In the genomic region with DNA sequence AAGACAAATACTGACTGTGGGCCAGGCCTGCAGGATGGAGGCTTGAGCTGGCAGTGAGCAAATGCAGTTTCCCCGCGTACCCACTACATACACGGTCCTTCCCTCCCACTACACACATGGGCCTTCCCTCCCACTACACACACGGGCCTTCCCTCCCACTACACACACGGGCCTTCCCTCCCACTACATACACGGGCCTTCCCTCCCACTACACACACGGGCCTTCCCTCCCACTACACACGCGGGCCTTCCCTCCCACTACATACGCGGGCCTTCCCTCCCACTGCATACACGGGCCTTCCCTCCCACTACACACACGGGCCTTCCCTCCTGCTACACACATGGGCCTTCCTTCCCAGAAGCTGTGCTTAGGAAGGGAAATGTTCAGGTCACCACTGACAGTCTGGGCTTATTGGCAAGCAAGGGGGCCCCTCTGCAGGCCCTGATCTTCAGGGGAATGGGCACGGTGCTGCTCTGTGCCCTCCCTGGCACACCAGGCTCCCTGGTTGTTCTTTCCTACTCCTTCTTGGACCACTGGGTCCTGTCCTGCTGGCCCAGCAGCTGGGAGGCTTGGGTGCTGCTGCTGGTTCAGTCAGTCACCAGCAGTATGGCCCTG, we compare ENCODE assay signal across 17 cellular contexts. TPM values are rescaled to one million over a fixed set of nuclear protein-coding genes. Genes with fewer than 3 reads are reported as not detected.
A peak's percentile ranks its signal among the peaks of the same experiment; 100 is the strongest.
DNase-seq lines count a peak whose midpoint lies in the region; ATAC-seq and TF ChIP-seq lines count a peak whose summit lies in the region.
"Had no signal": no experiment of that assay in that cellular context is flagged by ENCODE, and none has a peak within 500 bp of the region (broad histone marks: within the 10 kb centered on the region; RNA-seq: fewer than 3 reads in every experiment).

No MANE protein-coding gene starts in this region.

- no TSS peak for BruUV-seq in A673 (replicated peaks; lab: Mats Ljungman, UMichigan)

- H3K36me3 ChIP-seq in A673 (ENCODE audit: insufficient read depth, low read length, poor library complexity, severe bottlenecking) (peaks cover 30% of the 10 kb centered on the region), GM23248 (ENCODE audit: low read depth) (no peaks in the 10 kb centered on the region)

- peaks cover 7% of the 10 kb centered on the region; the same call in 1 of the 2 replicates for H3F3A ChIP-seq in GM23248 (ENCODE audit: insufficient read depth)

- H3K27ac Mint-ChIP-seq in chondrocyte (ENCODE audit: unreplicated experiment) (peak overlapping the region; percentile 72), nephron (peak overlapping the region; percentile 85 to 91 (median 89))

- H3K4me1 Mint-ChIP-seq in chondrocyte (ENCODE audit: low read depth) (peaks cover 39% of the 10 kb centered on the region), nephron (peaks cover 48% of the 10 kb centered on the region)

- no peaks in the 10 kb centered on the region for H3K79me2 ChIP-seq in GM23248 (ENCODE audit: insufficient read depth)
- H3K79me2 ChIP-seq: hepatocyte had no signal

- H3K4me1 ChIP-seq in A673 (ENCODE audit: insufficient read depth, low read length, poor library complexity, severe bottlenecking) (peaks cover 51% of the 10 kb centered on the region), GM23248 (ENCODE audit: insufficient read depth) (peaks cover 9% of the 10 kb centered on the region)

- H3K27ac ChIP-seq in A673 (ENCODE audit: low read depth, low read length, poor library complexity, severe bottlenecking): peak overlapping the region; percentile 92
- 0 out of 2 replicates have a peak overlapping the region, but pooled peaks have one; percentile 48 for H3K27ac ChIP-seq in GM23248
- H3K27ac ChIP-seq: hepatocyte had no signal

- H2AFZ ChIP-seq in GM23248: peak overlapping the region; percentile 73; the same call in 1 of the 2 replicates
- H2AFZ ChIP-seq: hepatocyte had no signal

- H3K27me3 Mint-ChIP-seq in chondrocyte (ENCODE audit: low read depth) (no peaks in the 10 kb centered on the region), nephron (ENCODE audit: low read depth) (no peaks in the 10 kb centered on the region)

- H3K9me3 ChIP-seq in A673 (ENCODE audit: low read depth, low read length, poor library complexity, severe bottlenecking) (no peaks in the 10 kb centered on the region), GM23248 (ENCODE audit: low read depth) (no peaks in the 10 kb centered on the region)
- H3K9me3 ChIP-seq: mucosa of descending colon, tibial artery had no signal

- POLR2A ChIA-PET in A673 (lab: Charles Lee; ENCODE audit: low non-redundant PET) (interaction anchor here (0.7 to 0.8 kb wide), 2 partner anchors 12 to 19 kb away, joined by 4 to 12 read pairs; no protein-coding TSS in a partner anchor), HEK293T (lab: Yijun Ruan, JAX) (no interaction called here)

- intact Hi-C loops in A673 (cut with micrococcal nuclease; ENCODE audit: unreplicated experiment): no loop called here

- CTCF ChIA-PET in A673 (lab: Charles Lee) (interaction anchor here (2.4 kb wide), 1 partner anchor 14 kb away, joined by 22 read pairs; no protein-coding TSS in a partner anchor), HEK293T (lab: Yijun Ruan, JAX) (no interaction called here)

- TF ChIP-seq CTCF in A673 (conservative IDR thresholded peaks at IDR 0.05; ENCODE audit: low read depth, low read length) (no peak), chondrocyte (IDR thresholded peaks at IDR 0.05) (no peak), nephron (IDR thresholded peaks at IDR 0.05; ENCODE audit: unreplicated experiment in 3 of 3) (no peak)

- H4K20me1 ChIP-seq in GM23248 (ENCODE audit: insufficient read depth): no peaks in the 10 kb centered on the region

- WGBS in GM23248 (ENCODE audit: low coverage in 1 of 2, low lambda C conversion rate in 2 of 2, missing lambda C conversion rate in 2 of 2), 2 experiments: 42 to 45% methylated on average over 7 to 14 of the region's 14 CpGs

- DNase-seq in A673 (ENCODE audit: low spot score): peak; percentile 62
- no peak for DNase-seq in GM23248
- DNase-seq in chondrocyte (ENCODE audit: low spot score): no peak
- DNase-seq in HEK293T (ENCODE audit: extremely low spot score): no peak
- no peak for DNase-seq in EL
- DNase-seq: activated CD4-positive, alpha-beta T cell treated with anti-CD3 and anti-CD28 coated beads, Interleukin-2, amount 50 U/mL, for 1 hour; activated CD8-positive, alpha-beta memory T cell treated with anti-CD3 and anti-CD28 coated beads, Interleukin-2, amount 50 U/mL, for 48 hours; COR-L47; mucosa of descending colon; NCI-H1694; NK-92 treated with Interleukin-12 subunit alpha and Interleukin-12 subunit beta, amount 100 ng/mL, for 24 hours; stimulated activated CD4-positive, alpha-beta T cell treated with anti-CD3 and anti-CD28 coated beads, Interleukin-15, amount 100 ng/mL, for 24 hours; tibial artery had no signal

- H3K36me3 Mint-ChIP-seq in chondrocyte (ENCODE audit: low read depth) (peaks cover 6% of the 10 kb centered on the region), nephron (ENCODE audit: low read depth) (peaks cover 29% of the 10 kb centered on the region)

- H3K4me3 Mint-ChIP-seq in chondrocyte (ENCODE audit: unreplicated experiment) (no peak overlapping the region), nephron (no peak overlapping the region)

- ATAC-seq in GM21529 (IDR thresholded peaks at IDR 0.05; ENCODE audit: unreplicated experiment): no peak
- no peak for ATAC-seq in HG03354 (IDR thresholded peaks at IDR 0.05; ENCODE audit: poor library complexity, severe bottlenecking, unreplicated experiment)

- H3K4me2 ChIP-seq in GM23248 (ENCODE audit: unreplicated experiment): no peak overlapping the region
- H3K4me2 ChIP-seq: hepatocyte had no signal

- H3K4me3 ChIP-seq in A673 (ENCODE audit: low read depth, low read length, poor library complexity, severe bottlenecking) (no peak overlapping the region), GM23248 (no peak overlapping the region)
- H3K4me3 ChIP-seq: hepatocyte, mucosa of descending colon, tibial artery had no signal

- no peaks in the 10 kb centered on the region for H3K9me2 ChIP-seq in GM23248 (ENCODE audit: insufficient read depth)

- in situ Hi-C loops in GM23248 (cut with MboI): no loop called here

- H3K27me3 ChIP-seq in A673 (replicated peaks; ENCODE audit: insufficient read depth, low read depth, low read length, poor library complexity): no peaks in the 10 kb centered on the region
- no peaks in the 10 kb centered on the region for H3K27me3 ChIP-seq in GM23248 (replicated peaks; ENCODE audit: insufficient read depth)
- H3K27me3 ChIP-seq: hepatocyte, tibial artery had no signal

- H3K9ac ChIP-seq in GM23248: 0 out of 2 replicates have a peak overlapping the region, but pooled peaks have one; percentile 18

- H3K9me3 Mint-ChIP-seq in chondrocyte (ENCODE audit: low read depth) (no peaks in the 10 kb centered on the region), nephron (no peaks in the 10 kb centered on the region)

TF ChIP-seq in HEK293T, 16 proteins besides CTCF, POLR2A, EP300 and RAD21:
- TF ChIP-seq ZNF384 (IDR thresholded peaks at IDR 0.05): no peak
- TF ChIP-seq CTBP1 (IDR thresholded peaks at IDR 0.05; ENCODE audit: borderline replicate concordance): no peak
- no peak for TF ChIP-seq SUZ12 (IDR thresholded peaks at IDR 0.05)
- TF ChIP-seq BHLHE40 (IDR thresholded peaks at IDR 0.05; ENCODE audit: borderline replicate concordance): no peak
- TF ChIP-seq, protein P1, sequence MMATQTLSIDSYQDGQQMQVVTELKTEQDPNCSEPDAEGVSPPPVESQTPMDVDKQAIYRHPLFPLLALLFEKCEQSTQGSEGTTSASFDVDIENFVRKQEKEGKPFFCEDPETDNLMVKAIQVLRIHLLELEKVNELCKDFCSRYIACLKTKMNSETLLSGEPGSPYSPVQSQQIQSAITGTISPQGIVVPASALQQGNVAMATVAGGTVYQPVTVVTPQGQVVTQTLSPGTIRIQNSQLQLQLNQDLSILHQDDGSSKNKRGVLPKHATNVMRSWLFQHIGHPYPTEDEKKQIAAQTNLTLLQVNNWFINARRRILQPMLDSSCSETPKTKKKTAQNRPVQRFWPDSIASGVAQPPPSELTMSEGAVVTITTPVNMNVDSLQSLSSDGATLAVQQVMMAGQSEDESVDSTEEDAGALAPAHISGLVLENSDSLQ (IDR thresholded peaks at IDR 0.05): no peak
- TF ChIP-seq FOXM1 (IDR thresholded peaks at IDR 0.05; ENCODE audit: borderline replicate concordance): no peak
- no peak for TF ChIP-seq SP1 (IDR thresholded peaks at IDR 0.05)
- TF ChIP-seq FOXK2 (IDR thresholded peaks at IDR 0.05): no peak
- TF ChIP-seq TARDBP (IDR thresholded peaks at IDR 0.05): no peak
- TF ChIP-seq ARNT (IDR thresholded peaks at IDR 0.05): no peak
- TF ChIP-seq HDGF (IDR thresholded peaks at IDR 0.05; ENCODE audit: borderline replicate concordance): no peak
- TF ChIP-seq LEF1 (IDR thresholded peaks at IDR 0.05; ENCODE audit: borderline replicate concordance): no peak
- TF ChIP-seq NFRKB (IDR thresholded peaks at IDR 0.05): no peak
- TF ChIP-seq ELF4 (IDR thresholded peaks at IDR 0.05): no peak
- no peak for TF ChIP-seq FOXA1 (IDR thresholded peaks at IDR 0.05)
- TF ChIP-seq L3MBTL2 (conservative IDR thresholded peaks at IDR 0.05): no peak

RNA-seq across cellular contexts. Expression of a gene that starts 10.7 kb away (rescaled TPM):
- total RNA-seq in A673 (2021): 51.7 and 59.1 TPM in 2 replicates
- 11.6 and 18.9 TPM in 2 replicates for total RNA-seq in GM23248 (2014; rRNA removed; shearing (Covaris generic))
- 14.2 and 16.7 TPM in 2 replicates for polyA plus RNA-seq in GM23248 (2016; fragmentation: Nextera tagmentation; extraction: Ambion mirVana)
- total RNA-seq in chondrocyte: 10.8 to 14.3 TPM (median 11.8 TPM) in 3 replicates

RNA-seq across cellular contexts. Expression of a gene that starts 27.4 kb away (rescaled TPM):
- total RNA-seq in A673 (2021) (104 and 110 TPM in 2 replicates), chondrocyte (89.6 to 124 TPM (median 124 TPM) in 3 replicates)
- 142 and 146 TPM in 2 replicates for total RNA-seq in GM23248 (2014; rRNA removed; shearing (Covaris generic))
- polyA plus RNA-seq in GM23248 (2016; fragmentation: Nextera tagmentation; extraction: Ambion mirVana): 47.9 and 51.2 TPM in 2 replicates
